In genomic region chr2:27249891-27250651, GRCh38 we compare ENCODE assay signal across 8 cellular contexts. TPM values are rescaled to one million over a fixed set of nuclear protein-coding genes. Genes with fewer than 3 reads are reported as not detected.
DNase-seq lines count a peak whose midpoint lies in the region; ATAC-seq, FAIRE-seq and TF ChIP-seq lines count a peak whose summit lies in the region.

No MANE protein-coding gene starts in this region.

- in situ Hi-C loops in GM12878 (cut with MboI) = no loop called here

- H3K27ac ChIP-seq in GM12878 (ENCODE audit: control insufficient read depth, insufficient read depth) (no peak overlapping the region), kidney (ENCODE audit: low read depth in 2 of 2, low read length in 2 of 2) (no peak overlapping the region)

- TF ChIP-seq POLR2A in GM12878 (IDR thresholded peaks at IDR 0.05; ENCODE audit: low read depth, low read length) = no peak

- intact Hi-C loops in GM12878 (cut with micrococcal nuclease; ENCODE audit: unreplicated experiment) = no loop called here
- intact Hi-C loops in kidney (cut with DNase I) = no loop called here

- peaks cover 2 to 4% of the 10 kb centered on the region in 2 experiments; a peak in 3 of 4 replicates for H3K27me3 ChIP-seq in GM12878 (replicated peaks in 1 of 2; ENCODE audit: control insufficient read depth in 2 of 2, insufficient read depth in 2 of 2, low read length in 1 of 2)

- no peaks in the 10 kb centered on the region for H3K9me3 ChIP-seq in GM12878 (replicated peaks; ENCODE audit: control insufficient read depth, insufficient read depth, low read length)
- no peaks in the 10 kb centered on the region for H3K9me3 ChIP-seq in kidney (ENCODE audit: control insufficient read depth in 1 of 2, low read length in 2 of 2)

- TF ChIP-seq RAD21 in GM12878 (IDR thresholded peaks at IDR 0.05; ENCODE audit: insufficient read depth, low read depth, low read length) = peak; percentile 81

- H3K4me1 ChIP-seq in GM12878 (ENCODE audit: control insufficient read depth, insufficient read depth, low read length) = no peaks in the 10 kb centered on the region
- H3K4me1 ChIP-seq in kidney (ENCODE audit: control insufficient read depth in 1 of 2, insufficient read depth in 1 of 2, low read depth in 1 of 2, low read length in 2 of 2) = peaks cover 0 to 4% of the 10 kb centered on the region in 2 donors

- no peaks in the 10 kb centered on the region for H3K36me3 ChIP-seq in GM12878 (ENCODE audit: control insufficient read depth in 2 of 2, insufficient read depth in 2 of 2, low read length in 1 of 2)
- no peaks in the 10 kb centered on the region for H3K36me3 ChIP-seq in kidney (ENCODE audit: control insufficient read depth in 1 of 2, insufficient read depth in 2 of 2, low read length in 2 of 2)

- WGBS in GM12878 (ENCODE audit: insufficient coverage, insufficient replicate concordance, low lambda C conversion rate, missing lambda C conversion rate) = 23% methylated on average over 20 of the region's 22 CpGs

- SMC1A ChIA-PET in GM12878 (lab: Charles Lee; ENCODE audit: uncharacterized antibody, unreplicated experiment) = interaction anchor here (1.6 to 2.6 kb wide), 2 partner anchors 29 to 30 kb away, joined by 7 to 12 read pairs; no protein-coding TSS in a partner anchor

- peak overlapping the region; percentile 50 for H2AFZ ChIP-seq in GM12878 (ENCODE audit: control insufficient read depth, low read depth, low read length)

- no TSS peak for BruUV-seq in GM12878 (replicated peaks; lab: Mats Ljungman, UMichigan)

- ATAC-seq in SK-N-SH treated with all-trans-retinoic acid at 6 μM for 48 hours (peak; percentile 67), GM12878 (peak; percentile 88), HG03196 (IDR thresholded peaks at IDR 0.05; ENCODE audit: unreplicated experiment) (no peak)

- TF ChIP-seq EP300 in GM12878 (IDR thresholded peaks at IDR 0.05; ENCODE audit: borderline replicate concordance in 1 of 2, control insufficient read depth in 1 of 2, low read depth in 2 of 2, low read length in 2 of 2) = no peak

- DNase-seq in CD1c-positive myeloid dendritic cell (ENCODE audit: extremely low spot score) = peak; percentile 74
- no peak for DNase-seq in HFF-Myc (ENCODE audit: extremely low read depth, low read depth)
- DNase-seq in GM12878 (ENCODE audit: low read depth, low spot score) = no peak
- DNase-seq in kidney = peak; percentile 74
- DNase-seq in stimulated activated CD4-positive, alpha-beta T cell treated with anti-CD3 and anti-CD28 coated beads, TNF-alpha, amount 100 ng/mL, for 24 hours (ENCODE audit: low read depth in 3 of 3) = peak in 2 of 3 experiments; percentile 12 to 59
- no peak for DNase-seq in DMS114 treated with DMSO at 0.1 percent for 48 hours (lab: John Stamatoyannopoulos, UW; ENCODE audit: unreplicated experiment)

- CTCF ChIA-PET in GM12878 (lab: Yijun Ruan, JAX) = interaction anchor here (0.7 to 5.0 kb wide), 6 partner anchors 13 to 98 kb away, joined by 3 to 58 read pairs (median 3); partner anchors contain the start of gene TRIM54

- no peak overlapping the region for H3K9ac ChIP-seq in GM12878 (ENCODE audit: control insufficient read depth, insufficient read depth, low read length)
- H3K9ac ChIP-seq in kidney (ENCODE audit: low read length in 2 of 2) = no peak overlapping the region

- H3K4me3 ChIP-seq in HFF-Myc (replicated peaks; ENCODE audit: low read depth, low read length) = no peak overlapping the region
- H3K4me3 ChIP-seq in GM12878 = no peak overlapping the region
- no peak overlapping the region for H3K4me3 ChIP-seq in kidney (ENCODE audit: low read length in 2 of 2)

- POLR2A ChIA-PET in GM12878 (lab: Charles Lee) = interaction anchor here (0.5 kb wide), 1 partner anchor 79 kb away, joined by 6 read pairs; no protein-coding TSS in a partner anchor

- no peak for FAIRE-seq in GM12878 (lab: Jason Lieb, UNC)
- FAIRE-seq in kidney (lab: Jason Lieb, UNC) = no peak

- H3K79me2 ChIP-seq in GM12878 (ENCODE audit: control insufficient read depth, insufficient read depth, low read length) = no peaks in the 10 kb centered on the region

- TF ChIP-seq CTCF in HFF-Myc (IDR thresholded peaks at IDR 0.05; ENCODE audit: low read depth, low read length, missing control alignments) (peak; percentile 81), GM12878 (IDR thresholded peaks at IDR 0.05 in 2 of 3, conservative IDR thresholded peaks at IDR 0.05 in 1 of 3; ENCODE audit: control insufficient read depth in 2 of 3, extremely low read depth in 1 of 3, insufficient read depth in 1 of 3, low read depth in 3 of 3, low read length in 3 of 3) (peak; percentile 66 to 79 (median 66)), kidney (IDR thresholded peaks at IDR 0.05; ENCODE audit: borderline replicate concordance, extremely low read depth, insufficient read depth) (peak; percentile 53)

- RAD21 ChIA-PET in GM12878 (lab: Charles Lee; ENCODE audit: unreplicated experiment) = interaction anchor here (1.2 to 1.5 kb wide), 3 partner anchors 29 to 433 kb away, joined by 3 to 8 read pairs (median 3); no protein-coding TSS in a partner anchor

- H3K4me2 ChIP-seq in GM12878 (ENCODE audit: control insufficient read depth, insufficient read depth) = no peak overlapping the region

- no peaks in the 10 kb centered on the region for H4K20me1 ChIP-seq in GM12878 (ENCODE audit: control insufficient read depth, insufficient read depth)

RNA-seq across cellular contexts. Expression of gene SLC30A3, which starts 12.8 kb away (rescaled TPM):
- total RNA-seq in GM12878 (2013; cell fraction: nucleolus; rRNA removed) = 1.3 TPM in 1 of 2 replicates, not detected in the other
- total RNA-seq in GM12878 (2014; rRNA removed) = not detected in 2 replicates
- total RNA-seq in GM12878 (2014; rRNA removed; fragmentation: Illumina TruSeq; extraction: Trizol) = not detected in 2 replicates
- not detected in 2 replicates for total RNA-seq in GM12878 (2021)
- 0.24 TPM for polyA plus RNA-seq in GM12878 (2011; ENCODE audit: low read depth)
- polyA plus RNA-seq in GM12878 (2011; rRNA removed) = 0.12 and 0.23 TPM in 2 replicates
- polyA plus RNA-seq in GM12878 (2011; cell fraction: cytosol; rRNA removed) = 0.39 and 0.47 TPM in 2 replicates
- 1.3 and 1.8 TPM in 2 replicates for polyA plus RNA-seq in GM12878 (2011; cell fraction: nucleus; rRNA removed)
- 0.18 and 0.20 TPM in 2 replicates for polyA plus RNA-seq in GM12878 (2012)
- not detected in 2 replicates for polyA plus RNA-seq in GM12878 (2014; fragmentation: Illumina TruSeq; extraction: Trizol)
- not detected for polyA plus RNA-seq in GM12878 (2014; fragmentation: Nextera tagmentation; extraction: Ambion mirVana)
- polyA plus RNA-seq in GM12878 (2014; rRNA removed) = 0.06 TPM in 1 of 2 replicates, not detected in the other
- polyA plus RNA-seq in GM12878 (2016; fragmentation: Nextera tagmentation; extraction: Ambion mirVana) = not detected
- polyA minus RNA-seq in GM12878 (2011; rRNA and poly(A)+ RNA removed) = 0.07 and 0.15 TPM in 2 replicates
- polyA minus RNA-seq in GM12878 (2011; cell fraction: cytosol; rRNA and poly(A)+ RNA removed) = 0.62 TPM in 1 of 2 replicates, not detected in the other
- polyA minus RNA-seq in GM12878 (2011; cell fraction: nucleus; rRNA and poly(A)+ RNA removed) = 0.12 and 0.19 TPM in 2 replicates
- total RNA-seq in kidney = 0.31 TPM
- not detected for polyA plus RNA-seq in kidney (ENCODE audit: insufficient read depth, low read depth, low replicate concordance)

RNA-seq across cellular contexts. Expression of gene DNAJC5G, which starts 25.2 kb away (rescaled TPM):
- total RNA-seq in GM12878 (2013; cell fraction: nucleolus; rRNA removed) = not detected in 2 replicates
- total RNA-seq in GM12878 (2014; rRNA removed) = not detected in 2 replicates
- total RNA-seq in GM12878 (2014; rRNA removed; fragmentation: Illumina TruSeq; extraction: Trizol) = not detected in 2 replicates
- total RNA-seq in GM12878 (2021) = not detected in 2 replicates
- not detected for polyA plus RNA-seq in GM12878 (2011; ENCODE audit: low read depth)
- polyA plus RNA-seq in GM12878 (2011; rRNA removed) = not detected in 2 replicates
- polyA plus RNA-seq in GM12878 (2011; cell fraction: cytosol; rRNA removed) = not detected in 2 replicates
- 0.07 TPM in 1 of 2 replicates, not detected in the other for polyA plus RNA-seq in GM12878 (2011; cell fraction: nucleus; rRNA removed)
- 0.23 TPM in 1 of 2 replicates, not detected in the other for polyA plus RNA-seq in GM12878 (2012)
- not detected in 2 replicates for polyA plus RNA-seq in GM12878 (2014; fragmentation: Illumina TruSeq; extraction: Trizol)
- not detected for polyA plus RNA-seq in GM12878 (2014; fragmentation: Nextera tagmentation; extraction: Ambion mirVana)
- polyA plus RNA-seq in GM12878 (2014; rRNA removed) = not detected in 2 replicates
- polyA plus RNA-seq in GM12878 (2016; fragmentation: Nextera tagmentation; extraction: Ambion mirVana) = not detected
- polyA minus RNA-seq in GM12878 (2011; rRNA and poly(A)+ RNA removed) = not detected in 2 replicates
- not detected in 2 replicates for polyA minus RNA-seq in GM12878 (2011; cell fraction: cytosol; rRNA and poly(A)+ RNA removed)
- polyA minus RNA-seq in GM12878 (2011; cell fraction: nucleus; rRNA and poly(A)+ RNA removed) = not detected in 2 replicates
- total RNA-seq in kidney = not detected
- polyA plus RNA-seq in kidney (ENCODE audit: insufficient read depth, low read depth, low replicate concordance) = not detected

RNA-seq across cellular contexts. Expression of gene TRIM54, which starts 32.2 kb away (rescaled TPM):
- total RNA-seq in GM12878 (2013; cell fraction: nucleolus; rRNA removed) = not detected in 2 replicates
- total RNA-seq in GM12878 (2014; rRNA removed) (not detected in 2 replicates), GM12878 (2014; rRNA removed; fragmentation: Illumina TruSeq; extraction: Trizol) (not detected in 2 replicates), GM12878 (2021) (not detected in 2 replicates), kidney (0.31 TPM)
- polyA plus RNA-seq in GM12878 (2011; ENCODE audit: low read depth) = not detected
- polyA plus RNA-seq in GM12878 (2011; rRNA removed) (not detected in 2 replicates), GM12878 (2014; fragmentation: Illumina TruSeq; extraction: Trizol) (0.03 TPM in 1 of 2 replicates, not detected in the other), GM12878 (2014; fragmentation: Nextera tagmentation; extraction: Ambion mirVana) (not detected), GM12878 (2014; rRNA removed) (0.08 TPM in 1 of 2 replicates, not detected in the other), GM12878 (2016; fragmentation: Nextera tagmentation; extraction: Ambion mirVana) (not detected), kidney (ENCODE audit: insufficient read depth, low read depth, low replicate concordance) (2.1 TPM)
- not detected in 2 replicates for polyA plus RNA-seq in GM12878 (2011; cell fraction: cytosol; rRNA removed)
- 0.07 TPM in 1 of 2 replicates, not detected in the other for polyA plus RNA-seq in GM12878 (2011; cell fraction: nucleus; rRNA removed)
- polyA plus RNA-seq in GM12878 (2012) = not detected in 2 replicates
- polyA minus RNA-seq in GM12878 (2011; rRNA and poly(A)+ RNA removed) = not detected in 2 replicates
- not detected in 2 replicates for polyA minus RNA-seq in GM12878 (2011; cell fraction: cytosol; rRNA and poly(A)+ RNA removed)
- not detected in 2 replicates for polyA minus RNA-seq in GM12878 (2011; cell fraction: nucleus; rRNA and poly(A)+ RNA removed)

RNA-seq across cellular contexts. Expression of gene CAD, which starts 32.9 kb away (rescaled TPM):
- total RNA-seq in GM12878 (2013; cell fraction: nucleolus; rRNA removed) = 102 and 104 TPM in 2 replicates
- 48.3 and 66.1 TPM in 2 replicates for total RNA-seq in GM12878 (2014; rRNA removed)
- total RNA-seq in GM12878 (2014; rRNA removed; fragmentation: Illumina TruSeq; extraction: Trizol) = 22.8 and 23.8 TPM in 2 replicates
- total RNA-seq in GM12878 (2021) = 101 and 119 TPM in 2 replicates
- polyA plus RNA-seq in GM12878 (2011; ENCODE audit: low read depth) = 22.0 TPM
- polyA plus RNA-seq in GM12878 (2011; rRNA removed) = 12.0 and 24.9 TPM in 2 replicates
- polyA plus RNA-seq in GM12878 (2011; cell fraction: cytosol; rRNA removed) = 31.8 and 34.4 TPM in 2 replicates
- polyA plus RNA-seq in GM12878 (2011; cell fraction: nucleus; rRNA removed) = 212 and 266 TPM in 2 replicates
- polyA plus RNA-seq in GM12878 (2012) = 34.2 and 37.0 TPM in 2 replicates
- 18.5 and 43.5 TPM in 2 replicates for polyA plus RNA-seq in GM12878 (2014; fragmentation: Illumina TruSeq; extraction: Trizol)
- 10 to 100 TPM in 1 of 2 experiments, 1 to 10 TPM in 1; 7.6 to 12.1 TPM for polyA plus RNA-seq in GM12878 (2014; fragmentation: Nextera tagmentation; extraction: Ambion mirVana)
- 57.9 and 73.2 TPM in 2 replicates for polyA plus RNA-seq in GM12878 (2014; rRNA removed)
- polyA plus RNA-seq in GM12878 (2016; fragmentation: Nextera tagmentation; extraction: Ambion mirVana) = 10 to 100 TPM; 68.2 to 75.5 TPM
- 79.9 and 113 TPM in 2 replicates for polyA minus RNA-seq in GM12878 (2011; rRNA and poly(A)+ RNA removed)
- polyA minus RNA-seq in GM12878 (2011; cell fraction: cytosol; rRNA and poly(A)+ RNA removed) = 50.4 and 85.0 TPM in 2 replicates
- polyA minus RNA-seq in GM12878 (2011; cell fraction: nucleus; rRNA and poly(A)+ RNA removed) = 90.4 and 154 TPM in 2 replicates
- total RNA-seq in kidney = 43.4 TPM
- polyA plus RNA-seq in kidney (ENCODE audit: insufficient read depth, low read depth, low replicate concordance) = 8.8 TPM

RNA-seq across cellular contexts. Expression of gene SLC5A6, which starts 38.0 kb away (rescaled TPM):
- 240 and 258 TPM in 2 replicates for total RNA-seq in GM12878 (2013; cell fraction: nucleolus; rRNA removed)
- total RNA-seq in GM12878 (2014; rRNA removed) (52.3 and 53.9 TPM in 2 replicates), GM12878 (2014; rRNA removed; fragmentation: Illumina TruSeq; extraction: Trizol) (27.8 and 29.4 TPM in 2 replicates), GM12878 (2021) (52.8 and 58.5 TPM in 2 replicates), kidney (27.8 TPM)
- polyA plus RNA-seq in GM12878 (2011; ENCODE audit: low read depth) = 20.7 TPM
- polyA plus RNA-seq in GM12878 (2011; rRNA removed) (50.6 and 101 TPM in 2 replicates), GM12878 (2014; fragmentation: Illumina TruSeq; extraction: Trizol) (35.7 and 42.6 TPM in 2 replicates), GM12878 (2014; fragmentation: Nextera tagmentation; extraction: Ambion mirVana) (10 to 100 TPM; 13.1 to 13.5 TPM), GM12878 (2014; rRNA removed) (54.3 and 56.8 TPM in 2 replicates), GM12878 (2016; fragmentation: Nextera tagmentation; extraction: Ambion mirVana) (10 to 100 TPM; 60.4 to 67.5 TPM), kidney (ENCODE audit: insufficient read depth, low read depth, low replicate concordance) (10.8 TPM)
- polyA plus RNA-seq in GM12878 (2011; cell fraction: cytosol; rRNA removed) = 116 and 123 TPM in 2 replicates
- polyA plus RNA-seq in GM12878 (2011; cell fraction: nucleus; rRNA removed) = 527 and 554 TPM in 2 replicates
- 30.5 and 33.7 TPM in 2 replicates for polyA plus RNA-seq in GM12878 (2012)
- 95.3 and 102 TPM in 2 replicates for polyA minus RNA-seq in GM12878 (2011; rRNA and poly(A)+ RNA removed)
- 24.2 and 31.5 TPM in 2 replicates for polyA minus RNA-seq in GM12878 (2011; cell fraction: cytosol; rRNA and poly(A)+ RNA removed)
- polyA minus RNA-seq in GM12878 (2011; cell fraction: nucleus; rRNA and poly(A)+ RNA removed) = 86.3 and 152 TPM in 2 replicates

Comparison
In these comparisons a context has a peak if more than half of its experiments do, and no peak if none do; other contexts are left out.
1. DNase-seq: peak in CD1c-positive myeloid dendritic cell (single experiment), kidney (single experiment) and stimulated activated CD4-positive, alpha-beta T cell treated with anti-CD3 and anti-CD28 coated beads, TNF-alpha, amount 100 ng/mL, for 24 hours (2 of 3); none in HFF-Myc (single experiment), GM12878 (single experiment) and DMS114 treated with DMSO at 0.1 percent for 48 hours (single experiment).
2. Peak in every context shown above with its lines, with median percentiles within 50 percentile points of each other: CTCF ChIP-seq.